In genomic region chr6:39051399-39052122, GRCh38 we compare ENCODE assay signal across 1 cellular context.
TF ChIP-seq lines count a peak whose summit lies in the region.

No MANE protein-coding gene starts in this region.

TF ChIP-seq in GM12878, 131 proteins besides CTCF, POLR2A, EP300 and RAD21 (continued from another document):
- TF ChIP-seq ZBTB11 (CRISPR knock-in tag; IDR thresholded peaks at IDR 0.05): no peak
- TF ChIP-seq POLR2AphosphoS2 (IDR thresholded peaks at IDR 0.05; ENCODE audit: low read depth, low read length): no peak
- no peak for TF ChIP-seq KDM1A (IDR thresholded peaks at IDR 0.05; ENCODE audit: borderline replicate concordance)
- TF ChIP-seq POLR2AphosphoS5 (IDR thresholded peaks at IDR 0.05; ENCODE audit: low read length): no peak
- no peak for TF ChIP-seq MEF2A (IDR thresholded peaks at IDR 0.05; ENCODE audit: insufficient read depth, low read depth, low read length)
- no peak for TF ChIP-seq CREM (IDR thresholded peaks at IDR 0.05; ENCODE audit: low read depth)
- no peak for TF ChIP-seq FOS (IDR thresholded peaks at IDR 0.05; ENCODE audit: borderline replicate concordance, extremely low read depth, insufficient read length)
- no peak for TF ChIP-seq STAT1 (conservative IDR thresholded peaks at IDR 0.05)
- no peak for TF ChIP-seq WRNIP1 (IDR thresholded peaks at IDR 0.05; ENCODE audit: borderline replicate concordance, low read depth, low read length)
